Comparison of ENCODE assay signal across 8 cellular contexts in the genomic region with DNA sequence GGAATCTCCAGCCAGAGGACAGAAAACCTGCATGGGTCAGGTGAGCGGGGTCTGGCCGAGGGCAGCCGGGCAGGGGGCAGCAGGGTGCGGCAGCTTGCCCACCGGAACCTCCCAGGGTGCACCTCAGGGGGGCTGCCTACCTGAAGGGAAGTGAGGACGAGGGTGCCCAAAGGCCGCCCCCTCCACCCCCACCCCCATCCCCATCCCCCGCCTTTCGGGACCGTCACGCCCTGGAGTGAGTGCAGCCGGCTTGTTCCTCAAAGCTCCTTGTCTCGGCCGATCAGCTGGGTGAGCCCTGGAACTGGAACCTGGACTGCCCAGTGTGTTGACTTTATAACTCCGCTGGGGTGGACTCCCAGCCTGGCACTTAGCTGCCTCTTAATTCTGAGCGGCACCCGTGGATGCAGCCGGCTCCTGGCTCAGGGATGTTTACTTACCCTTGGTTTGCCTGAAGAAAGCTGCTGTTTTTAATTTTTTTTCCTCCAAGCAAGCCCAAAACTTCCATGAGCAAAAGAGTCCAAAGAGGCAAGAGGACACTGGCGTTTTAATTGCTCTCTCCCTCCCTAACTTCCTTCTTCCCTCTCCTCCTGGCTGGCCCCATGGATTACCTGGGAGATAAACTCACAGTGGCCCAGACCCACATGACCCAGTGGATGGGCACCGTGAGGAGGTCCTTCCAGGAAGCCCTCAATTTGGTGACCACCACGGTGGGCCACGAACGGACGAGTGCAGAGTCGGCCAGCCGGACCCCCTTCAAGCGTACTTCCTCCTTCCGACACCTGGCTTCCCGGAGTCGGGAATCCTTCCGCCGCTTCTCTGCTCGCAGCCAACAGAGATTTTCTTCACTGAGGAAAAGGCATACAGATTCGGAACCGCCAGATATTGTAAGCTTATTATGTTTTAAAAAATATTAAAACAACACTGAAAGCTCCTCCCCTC.
DNase-seq lines count a peak whose midpoint lies in the region; ATAC-seq and TF ChIP-seq lines count a peak whose summit lies in the region.

No MANE protein-coding gene starts in this region.

- H3K27me3 ChIP-seq in adrenal gland = no peaks in the 10 kb centered on the region
- H3K27me3 ChIP-seq in skeletal muscle tissue (ENCODE audit: control insufficient read depth in 3 of 3, insufficient read depth in 3 of 3, low read length in 3 of 3) = no peaks in the 10 kb centered on the region

- H3K9me3 ChIP-seq in adrenal gland (replicated peaks in 1 of 3) = no peaks in the 10 kb centered on the region
- no peaks in the 10 kb centered on the region for H3K9me3 ChIP-seq in iPS-18c (ENCODE audit: control insufficient read depth, insufficient read depth, low read length)
- no peaks in the 10 kb centered on the region for H3K9me3 ChIP-seq in skeletal muscle tissue (ENCODE audit: control insufficient read depth in 3 of 3, low read length in 3 of 3)

- ATAC-seq in activated CD4-positive, alpha-beta T cell treated with anti-CD3 and anti-CD28 coated beads for 36 hours = no peak

- peak overlapping the region; percentile 33 for H3K27ac Mint-ChIP-seq in activated CD4-positive, alpha-beta T cell treated with anti-CD3 and anti-CD28 coated beads for 36 hours

- H3K27me3 Mint-ChIP-seq in activated CD4-positive, alpha-beta T cell treated with anti-CD3 and anti-CD28 coated beads for 36 hours = no peaks in the 10 kb centered on the region

- H3K4me3 ChIP-seq in adrenal gland (peak overlapping the region in 2 of 4 donors; percentile 20 to 58), iPS-18c (ENCODE audit: insufficient read depth, low read depth, low read length) (peak overlapping the region; percentile 55), skeletal muscle tissue (ENCODE audit: low read length in 3 of 3) (peak overlapping the region; percentile 82 to 95 (median 88))

- no peak for TF ChIP-seq POLR2A in adrenal gland (IDR thresholded peaks at IDR 0.05)

- TF ChIP-seq CTCF in adrenal gland (IDR thresholded peaks at IDR 0.05) (no peak), GM13977 (IDR thresholded peaks at IDR 0.05; ENCODE audit: extremely low read depth, insufficient read depth, missing control alignments) (no peak)

- intact Hi-C loops in activated CD4-positive, alpha-beta T cell treated with anti-CD3 and anti-CD28 coated beads for 36 hours (cut with DNase I, micrococcal nuclease) = loop anchor here (1.0 to 2.0 kb wide), 4 partner anchors 25 to 61 kb away; no protein-coding TSS in a partner anchor
- intact Hi-C loops in adrenal gland (cut with DNase I) = loop anchor here in 1 of 2 donors (2.0 kb wide), 1 partner anchor 61 kb away; no protein-coding TSS in a partner anchor

- H3K36me3 ChIP-seq in adrenal gland (replicated peaks in 1 of 2) = no peaks in the 10 kb centered on the region
- H3K36me3 ChIP-seq in skeletal muscle tissue (ENCODE audit: control insufficient read depth in 3 of 3, insufficient read depth in 3 of 3, low read length in 3 of 3) = peaks cover 7 to 27% (median 7%) of the 10 kb centered on the region in 3 donors

- no peaks in the 10 kb centered on the region for H3K36me3 Mint-ChIP-seq in activated CD4-positive, alpha-beta T cell treated with anti-CD3 and anti-CD28 coated beads for 36 hours (ENCODE audit: low read depth)

- WGBS in adrenal gland, 4 donors = 27 to 56% (median 44%) methylated on average over 21 to 35 of the region's 35 CpGs

- in situ Hi-C loops in GM13977 (cut with MboI; ENCODE audit: low pct_unique_long_range_greater_than_20kb, low sequenced_read_pairs, unreplicated experiment) = no loop called here

- H3K9ac ChIP-seq in skeletal muscle tissue (ENCODE audit: low read depth in 1 of 3, low read length in 3 of 3) = peak overlapping the region; percentile 93 to 97 (median 96)

- H3K4me1 ChIP-seq in adrenal gland (replicated peaks in 1 of 2) (peaks cover 44 to 47% of the 10 kb centered on the region in 2 donors), skeletal muscle tissue (ENCODE audit: control insufficient read depth in 3 of 3, insufficient read depth in 3 of 3, low read length in 3 of 3) (peaks cover 36 to 48% (median 44%) of the 10 kb centered on the region in 3 donors)

- POLR2A ChIA-PET in activated CD4-positive, alpha-beta T cell treated with anti-CD3 and anti-CD28 coated beads for 36 hours (lab: Charles Lee) = interaction anchor here (0.9 kb wide), 1 partner anchor 381 kb away, joined by 3 read pairs; no protein-coding TSS in a partner anchor

- peak overlapping the region; percentile 64 for H3K4me3 Mint-ChIP-seq in activated CD4-positive, alpha-beta T cell treated with anti-CD3 and anti-CD28 coated beads for 36 hours

- peak; percentile 13 for DNase-seq in activated CD4-positive, alpha-beta T cell treated with anti-CD3 and anti-CD28 coated beads for 36 hours
- DNase-seq in activated CD4-positive, alpha-beta T cell treated with anti-CD3 and anti-CD28 coated beads, Interleukin-2, amount 50 U/mL, for 48 hours = no peak
- DNase-seq in adrenal gland (peak; percentile 35 to 74 (median 61)), DMS114 treated with DMSO at 0.1 percent for 48 hours (lab: John Stamatoyannopoulos, UW; ENCODE audit: unreplicated experiment) (no peak), GM13977 (ENCODE audit: low spot score) (no peak), foreskin melanocyte (no peak)

- CTCF ChIA-PET in activated CD4-positive, alpha-beta T cell treated with anti-CD3 and anti-CD28 coated beads for 36 hours (lab: Charles Lee) = interaction anchor here (0.7 to 2.1 kb wide), 16 partner anchors 13 to 269 kb away, joined by 3 to 7 read pairs (median 4); no protein-coding TSS in a partner anchor

- peaks cover 18% of the 10 kb centered on the region for H3K4me1 Mint-ChIP-seq in activated CD4-positive, alpha-beta T cell treated with anti-CD3 and anti-CD28 coated beads for 36 hours

- H3K27ac ChIP-seq in adrenal gland (peak overlapping the region; percentile 41 to 91 (median 83)), skeletal muscle tissue (ENCODE audit: low read depth, low read length) (peak overlapping the region; percentile 95)

- peaks cover 5% of the 10 kb centered on the region for H3K9me3 Mint-ChIP-seq in activated CD4-positive, alpha-beta T cell treated with anti-CD3 and anti-CD28 coated beads for 36 hours (ENCODE audit: low read depth)

Comparison
In these comparisons a context has a peak if more than half of its experiments do, and no peak if none do; other contexts are left out.
1. DNase-seq: peak in activated CD4-positive, alpha-beta T cell treated with anti-CD3 and anti-CD28 coated beads for 36 hours (single experiment) and adrenal gland (7 of 7); none in activated CD4-positive, alpha-beta T cell treated with anti-CD3 and anti-CD28 coated beads, Interleukin-2, amount 50 U/mL, for 48 hours (0 of 2), DMS114 treated with DMSO at 0.1 percent for 48 hours (single experiment), GM13977 (single experiment) and foreskin melanocyte (single experiment).